In genomic region chr11:8841899-8842298, GRCh38 we compare ENCODE assay signal across 26 cellular contexts.
DNase-seq lines count a peak whose midpoint lies in the region; ATAC-seq, FAIRE-seq and TF ChIP-seq lines count a peak whose summit lies in the region.
"Had no signal": no experiment of that assay in that cellular context is flagged by ENCODE, and none has a peak within 500 bp of the region (broad histone marks: within the 10 kb centered on the region; RNA-seq: fewer than 3 reads in every experiment).

No MANE protein-coding gene starts in this region.

- H3K9me3 Mint-ChIP-seq in astrocyte (ENCODE audit: unreplicated experiment) (peaks cover 2% of the 10 kb centered on the region), nephron (no peaks in the 10 kb centered on the region)
- H3K9me3 Mint-ChIP-seq: activated CD4-positive, alpha-beta T cell treated with anti-CD3 and anti-CD28 coated beads, Interleukin-2, amount 10 ng/mL, durations not matched to agents 7 days and 5 days; CD14-positive monocyte; T-helper 2 cell treated with Interferon-gamma antibody and Interleukin-4, amounts not matched to agents 5 μg/mL and 100 μg/mL, for 36 hours had no signal

- no peak overlapping the region for H3K4me3 ChIP-seq in astrocyte (ENCODE audit: insufficient read depth, low read depth, low read length)
- H3K4me3 ChIP-seq: body of pancreas, left lung, skin epidermis, upper lobe of left lung had no signal

- no peaks in the 10 kb centered on the region for H3K36me3 ChIP-seq in astrocyte (ENCODE audit: insufficient read depth, low read length)
- H3K36me3 ChIP-seq: left lung, upper lobe of left lung had no signal

- H3K36me3 Mint-ChIP-seq in astrocyte (ENCODE audit: low read depth, unreplicated experiment) (peaks cover 17% of the 10 kb centered on the region), nephron (ENCODE audit: low read depth) (peaks cover 7% of the 10 kb centered on the region)
- H3K36me3 Mint-ChIP-seq: CD14-positive monocyte had no signal

- no peak overlapping the region for H3K27ac Mint-ChIP-seq in astrocyte (ENCODE audit: unreplicated experiment)
- peak overlapping the region; percentile 19 to 38 (median 22) for H3K27ac Mint-ChIP-seq in nephron
- H3K27ac Mint-ChIP-seq: activated CD4-positive, alpha-beta T cell treated with anti-CD3 and anti-CD28 coated beads, Interleukin-2, amount 10 ng/mL, durations not matched to agents 7 days and 5 days; CD14-positive monocyte; T-helper 2 cell treated with Interferon-gamma antibody and Interleukin-4, amounts not matched to agents 5 μg/mL and 100 μg/mL, for 36 hours had no signal

- peaks cover 11% of the 10 kb centered on the region for H4K20me1 ChIP-seq in astrocyte (ENCODE audit: insufficient read depth, low read length)

- peaks cover 25% of the 10 kb centered on the region for H3K4me1 ChIP-seq in astrocyte (ENCODE audit: insufficient read depth, low read length)

- H3K27me3 ChIP-seq in astrocyte (ENCODE audit: insufficient read depth, low read length): no peaks in the 10 kb centered on the region
- H3K27me3 ChIP-seq: body of pancreas, left lung, upper lobe of left lung had no signal

- no peak overlapping the region for H3K4me3 Mint-ChIP-seq in astrocyte (ENCODE audit: unreplicated experiment)
- H3K4me3 Mint-ChIP-seq in nephron: no peak overlapping the region
- H3K4me3 Mint-ChIP-seq: activated CD4-positive, alpha-beta T cell treated with anti-CD3 and anti-CD28 coated beads, Interleukin-2, amount 10 ng/mL, durations not matched to agents 7 days and 5 days; CD14-positive monocyte; T-helper 2 cell treated with Interferon-gamma antibody and Interleukin-4, amounts not matched to agents 5 μg/mL and 100 μg/mL, for 36 hours had no signal

- H3K4me2 ChIP-seq in astrocyte (ENCODE audit: low read length): no peak overlapping the region

- H2AFZ ChIP-seq in astrocyte (ENCODE audit: low read depth, low read length): no peak overlapping the region

- DNase-seq in Daoy (ENCODE audit: low read depth) (peak; percentile 49), HT1080 (ENCODE audit: low read depth) (peak; percentile 43), astrocyte (ENCODE audit: low read depth) (peak; percentile 47), NCI-H524 (lab: John Stamatoyannopoulos, UW) (no peak)
- no peak for DNase-seq in effector CD8-positive, alpha-beta T cell (lab: John Stamatoyannopoulos, UW)
- DNase-seq: activated CD4-positive, alpha-beta T cell treated with anti-CD3 and anti-CD28 coated beads, Interleukin-2, amount 10 ng/mL, durations not matched to agents 7 days and 5 days; activated CD8-positive, alpha-beta memory T cell treated with anti-CD3 and anti-CD28 coated beads, Interleukin-2, amount 50 U/mL, for 48 hours; activated effector memory CD4-positive, alpha-beta T cell treated with anti-CD3 and anti-CD28 coated beads, Interleukin-2, amount 50 U/mL, for 16 hours; body of pancreas; cerebellar nuclear complex; DMS79 treated with DMSO at 0.1 percent for 48 hours; H7; KG1; left lung; mesendoderm; MM.1S; NCI-H1417 treated with DMSO at 0.1 percent for 48 hours; NCI-H2081 treated with DMSO at 0.1 percent for 48 hours; occipital lobe; Right ventricle myocardium superior; upper lobe of left lung had no signal

- H3K9me3 ChIP-seq in astrocyte (ENCODE audit: insufficient read depth, low read depth, low read length): no peaks in the 10 kb centered on the region
- H3K9me3 ChIP-seq: body of pancreas, left lung, upper lobe of left lung had no signal

- FAIRE-seq in astrocyte (lab: Jason Lieb, UNC): no peak

- H3K79me2 ChIP-seq in astrocyte (ENCODE audit: insufficient read depth, low read length): peaks cover 50% of the 10 kb centered on the region

- H3K9ac ChIP-seq in astrocyte (ENCODE audit: low read length): no peak overlapping the region

- H3K27ac ChIP-seq in astrocyte (ENCODE audit: low read depth, low read length): no peak overlapping the region
- H3K27ac ChIP-seq: body of pancreas, left lung, skin epidermis, upper lobe of left lung had no signal

- TF ChIP-seq CTCF in astrocyte (IDR thresholded peaks at IDR 0.05; ENCODE audit: insufficient read depth, low read depth, low read length): no peak
- TF ChIP-seq CTCF in nephron (IDR thresholded peaks at IDR 0.05; ENCODE audit: unreplicated experiment in 3 of 3): no peak

- peaks cover 50% of the 10 kb centered on the region for H3K4me1 Mint-ChIP-seq in astrocyte (ENCODE audit: low read depth, unreplicated experiment)
- H3K4me1 Mint-ChIP-seq in nephron: peaks cover 49% of the 10 kb centered on the region

- no peaks in the 10 kb centered on the region for H3K27me3 Mint-ChIP-seq in astrocyte (ENCODE audit: low read depth, unreplicated experiment)
- H3K27me3 Mint-ChIP-seq in nephron (ENCODE audit: low read depth): no peaks in the 10 kb centered on the region

- ATAC-seq in HG03097 (IDR thresholded peaks at IDR 0.05; ENCODE audit: low FRiP score, unreplicated experiment): no peak
- ATAC-seq: body of pancreas, left lung had no signal

Comparison
In these comparisons a context has a peak if more than half of its experiments do, and no peak if none do; other contexts are left out.
1. DNase-seq: peak in Daoy (single experiment), HT1080 (single experiment) and astrocyte (single experiment); none in effector CD8-positive, alpha-beta T cell (single experiment) and NCI-H524 (0 of 2).